Comparison of ENCODE assay signal across 9 cellular contexts in the genomic region with DNA sequence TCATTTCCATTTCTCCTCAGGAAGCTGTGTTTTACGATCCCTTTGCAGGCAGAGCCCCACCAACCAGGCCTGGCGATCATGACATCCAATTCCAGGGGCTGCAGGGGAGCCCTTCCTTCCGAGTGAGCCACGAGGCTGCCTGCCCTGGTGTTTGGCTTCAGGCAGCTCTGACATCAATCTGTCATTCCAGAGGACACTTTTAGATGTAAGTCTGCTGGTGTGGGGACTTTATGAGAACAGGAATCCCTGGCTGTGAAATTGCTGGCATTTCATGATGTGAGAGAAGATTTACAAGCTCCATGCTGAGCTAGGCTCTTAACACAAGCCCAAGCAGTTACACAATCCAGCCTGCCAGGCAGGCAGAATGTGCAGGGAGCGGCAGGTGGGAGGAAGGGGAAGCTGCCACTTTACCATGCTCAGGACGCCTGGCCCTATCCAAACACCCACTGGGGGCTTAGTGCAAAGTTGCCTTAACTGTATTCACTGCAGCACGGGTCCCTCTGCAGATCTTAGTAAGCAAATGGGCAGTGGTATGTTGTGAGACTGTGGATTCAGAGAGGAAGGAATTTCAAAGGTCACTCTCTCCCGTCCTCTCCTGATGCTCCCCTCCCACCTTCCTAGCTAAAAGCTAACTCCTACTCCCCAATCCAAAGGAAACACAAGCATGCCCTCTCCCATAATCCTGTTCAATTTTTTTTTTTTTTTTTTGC. TPM values are rescaled to one million over a fixed set of nuclear protein-coding genes. Genes with fewer than 3 reads are reported as not detected.
DNase-seq lines count a peak whose midpoint lies in the region; ATAC-seq and TF ChIP-seq lines count a peak whose summit lies in the region.
"Had no signal": no experiment of that assay in that cellular context is flagged by ENCODE, and none has a peak within 500 bp of the region (broad histone marks: within the 10 kb centered on the region; RNA-seq: fewer than 3 reads in every experiment).

No MANE protein-coding gene starts in this region.

- H4K20me1 ChIP-seq in neural progenitor cell (ENCODE audit: low read depth), result no peaks in the 10 kb centered on the region

- H3K36me3 ChIP-seq in ectodermal cell (ENCODE audit: control insufficient read depth, insufficient read depth, low read length) (no peaks in the 10 kb centered on the region), neural progenitor cell (no peaks in the 10 kb centered on the region)
- H3K36me3 ChIP-seq in effector memory CD4-positive, alpha-beta T cell (ENCODE audit: control insufficient read depth, insufficient read depth, low read length), result no peaks in the 10 kb centered on the region

- H3K9me3 Mint-ChIP-seq in neural progenitor cell, result peaks cover 4% of the 10 kb centered on the region
- H3K9me3 Mint-ChIP-seq: central memory CD8-positive, alpha-beta T cell had no signal

- H3K9me3 ChIP-seq in ectodermal cell (ENCODE audit: control insufficient read depth, low read length), result no peaks in the 10 kb centered on the region
- no peaks in the 10 kb centered on the region for H3K9me3 ChIP-seq in neural progenitor cell (ENCODE audit: low read depth)
- H3K9me3 ChIP-seq in effector memory CD4-positive, alpha-beta T cell (ENCODE audit: control insufficient read depth, low read length), result no peaks in the 10 kb centered on the region

- H3K4me1 ChIP-seq in ectodermal cell (ENCODE audit: control insufficient read depth, insufficient read depth, low read length), result peaks cover 25% of the 10 kb centered on the region
- H3K4me1 ChIP-seq in neural progenitor cell, result peaks cover 21% of the 10 kb centered on the region
- no peaks in the 10 kb centered on the region for H3K4me1 ChIP-seq in effector memory CD4-positive, alpha-beta T cell (ENCODE audit: control insufficient read depth, insufficient read depth, low read length, poor library complexity, severe bottlenecking)

- ATAC-seq in HG03135 (IDR thresholded peaks at IDR 0.05; ENCODE audit: unreplicated experiment) (no peak), HG03280 (IDR thresholded peaks at IDR 0.05; ENCODE audit: unreplicated experiment) (no peak)

- peak overlapping the region; percentile 99 for H2AFZ ChIP-seq in neural progenitor cell (replicated peaks)

- H3K27me3 Mint-ChIP-seq in neural progenitor cell (ENCODE audit: insufficient read depth, low read depth), result peaks cover 10% of the 10 kb centered on the region
- H3K27me3 Mint-ChIP-seq: central memory CD8-positive, alpha-beta T cell had no signal

- H3K36me3 Mint-ChIP-seq in neural progenitor cell, result no peaks in the 10 kb centered on the region

- no peak for TF ChIP-seq CTCF in neural progenitor cell (IDR thresholded peaks at IDR 0.05)

- peak; percentile 63 for DNase-seq in Daoy (ENCODE audit: low read depth)
- peak; percentile 37 for DNase-seq in NCI-H2107 (lab: John Stamatoyannopoulos, UW)
- DNase-seq in neural progenitor cell (ENCODE audit: low spot score), result peak; percentile 48
- DNase-seq in effector memory CD4-positive, alpha-beta T cell, result no peak
- DNase-seq in NCI-H2029 (lab: John Stamatoyannopoulos, UW), result no peak

- 8 to 20% methylated on average over 8 of the region's 8 CpGs for WGBS in ectodermal cell, 2 experiments

- peak overlapping the region; percentile 90 for H3K27ac Mint-ChIP-seq in neural progenitor cell

- H3F3A ChIP-seq in neural progenitor cell (ENCODE audit: low read depth), result peaks cover 17% of the 10 kb centered on the region

- H3K4me3 Mint-ChIP-seq in neural progenitor cell, result peak overlapping the region; percentile 37
- H3K4me3 Mint-ChIP-seq: central memory CD8-positive, alpha-beta T cell had no signal

- H3K4me2 ChIP-seq in neural progenitor cell, result peak overlapping the region; percentile 57

- H3K4me1 Mint-ChIP-seq in neural progenitor cell, result peaks cover 30% of the 10 kb centered on the region

- no peaks in the 10 kb centered on the region for H3K79me2 ChIP-seq in neural progenitor cell (ENCODE audit: low read depth)

- H3K27ac ChIP-seq in ectodermal cell (ENCODE audit: insufficient read depth, low read depth, low read length, poor library complexity, severe bottlenecking) (peak overlapping the region; percentile 78), neural progenitor cell (no peak overlapping the region)
- H3K27ac ChIP-seq in effector memory CD4-positive, alpha-beta T cell (ENCODE audit: insufficient read depth, low read length, poor library complexity, severe bottlenecking), result no peak overlapping the region

- no peak overlapping the region for H3K4me3 ChIP-seq in ectodermal cell (ENCODE audit: insufficient read depth, low read depth, low read length)
- no peak overlapping the region for H3K4me3 ChIP-seq in neural progenitor cell
- H3K4me3 ChIP-seq in effector memory CD4-positive, alpha-beta T cell (ENCODE audit: insufficient read depth, low read depth, low read length, poor library complexity, severe bottlenecking), result no peak overlapping the region

- no peak overlapping the region for H3K9ac ChIP-seq in neural progenitor cell

- no peaks in the 10 kb centered on the region for H3K27me3 ChIP-seq in ectodermal cell (ENCODE audit: control insufficient read depth, insufficient read depth, low read length, poor library complexity, severe bottlenecking)
- H3K27me3 ChIP-seq in neural progenitor cell, result no peaks in the 10 kb centered on the region
- H3K27me3 ChIP-seq in effector memory CD4-positive, alpha-beta T cell (replicated peaks; ENCODE audit: control insufficient read depth, insufficient read depth, low read length, poor library complexity, severe bottlenecking), result no peaks in the 10 kb centered on the region

RNA-seq across cellular contexts. Expression of a gene that starts 43.4 kb away (rescaled TPM):
- 135 and 178 TPM in 2 replicates for total RNA-seq in Daoy (2014; rRNA removed; shearing (Covaris generic))
- polyA plus RNA-seq in ectodermal cell (2013, experiment 1 of 4), result 2.8 TPM
- 2.7 TPM for polyA plus RNA-seq in ectodermal cell (2013, experiment 2 of 4)
- 1.7 TPM for polyA plus RNA-seq in ectodermal cell (2013, experiment 3 of 4)
- polyA plus RNA-seq in ectodermal cell (2013, experiment 4 of 4), result 2.1 TPM
- total RNA-seq in neural progenitor cell (ENCODE audit: low replicate concordance), result 0.60 and 0.68 TPM in 2 replicates

RNA-seq across cellular contexts. Expression of a gene that starts 58.5 kb away (rescaled TPM):
- total RNA-seq in Daoy (2014; rRNA removed; shearing (Covaris generic)), result 44.6 and 46.5 TPM in 2 replicates
- 16.7 TPM for polyA plus RNA-seq in ectodermal cell (2013, experiment 1 of 4)
- 14.9 TPM for polyA plus RNA-seq in ectodermal cell (2013, experiment 2 of 4)
- 16.7 TPM for polyA plus RNA-seq in ectodermal cell (2013, experiment 3 of 4)
- 19.0 TPM for polyA plus RNA-seq in ectodermal cell (2013, experiment 4 of 4)
- total RNA-seq in neural progenitor cell (ENCODE audit: low replicate concordance), result 23.9 and 26.1 TPM in 2 replicates

Comparison
In these comparisons a context has a peak if more than half of its experiments do, and no peak if none do; other contexts are left out.
1. DNase-seq: peak in Daoy (single experiment), NCI-H2107 (single experiment) and neural progenitor cell (single experiment); none in effector memory CD4-positive, alpha-beta T cell (0 of 3) and NCI-H2029 (single experiment).
2. RNA of a gene that starts 43.4 kb away (total RNA-seq): 135 to 178 TPM in Daoy; 0.60 to 0.68 TPM in neural progenitor cell; every median in the first group is over 10 times any median in the second.